Comparison of ENCODE assay signal across 15 cellular contexts in genomic region chr13:100493418-100493817, GRCh38.
"Had no signal": no experiment of that assay in that cellular context is flagged by ENCODE, and none has a peak within 500 bp of the region (broad histone marks: within the 10 kb centered on the region; RNA-seq: fewer than 3 reads in every experiment).

No MANE protein-coding gene starts in this region.

- H3K27ac ChIP-seq: dorsolateral prefrontal cortex, tibial artery, uterus had no signal

- H3K9me3 ChIP-seq: tibial artery, uterus had no signal

- H3K36me3 ChIP-seq: uterus had no signal

- DNase-seq: activated CD4-positive, CD25-positive, alpha-beta regulatory T cell treated with anti-CD3 and anti-CD28 coated beads, Interleukin-2, amount 50 U/mL, for 72 hours; activated naive CD4-positive, alpha-beta T cell treated with anti-CD3 and anti-CD28 coated beads for 36 hours; activated naive CD8-positive, alpha-beta T cell treated with anti-CD3 and anti-CD28 coated beads, Interleukin-2, amount 50 U/mL, for 24 hours; dorsolateral prefrontal cortex; endodermal cell; islet precursor cell; mammary epithelial cell; naive thymus-derived CD8-positive, alpha-beta T cell; stimulated activated CD4-positive, alpha-beta T cell treated with anti-CD3 and anti-CD28 coated beads, Interleukin-2, amount 100 ng/mL, for 48 hours; stimulated activated naive B cell treated with anti-CD40 and anti-IgM and Interleukin-4, amounts not matched to agents 10 μg/mL and 1 μg/mL and 100 μg/mL, for 72 hours; T-helper 9 cell; tibial artery; uterus had no signal

- ATAC-seq: activated naive CD8-positive, alpha-beta T cell treated with anti-CD3 and anti-CD28 coated beads, Interleukin-2, amount 50 U/mL, for 24 hours; activated T-helper 17 cell treated with anti-CD3 and anti-CD28 coated beads, Interleukin-2, amount 50 U/mL, for 72 hours; left lobe of liver; naive thymus-derived CD8-positive, alpha-beta T cell; stimulated activated naive B cell treated with anti-CD40 and anti-IgM and Interleukin-4, amounts not matched to agents 10 μg/mL and 1 μg/mL and 100 μg/mL, for 72 hours had no signal

- H3K4me1 ChIP-seq: tibial artery, uterus had no signal

- H3K4me3 ChIP-seq: dorsolateral prefrontal cortex, tibial artery, uterus had no signal

- H3K27me3 ChIP-seq: dorsolateral prefrontal cortex, tibial artery, uterus had no signal
